ENCODE assay signal across 22 cellular contexts in genomic region chr20:50904067-50904570, GRCh38. TPM values are rescaled to one million over a fixed set of nuclear protein-coding genes. Genes with fewer than 3 reads are reported as not detected.
DNase-seq lines count a peak whose midpoint lies in the region; ATAC-seq, FAIRE-seq and TF ChIP-seq lines count a peak whose summit lies in the region.
"Had no signal": no experiment of that assay in that cellular context is flagged by ENCODE, and none has a peak within 500 bp of the region (broad histone marks: within the 10 kb centered on the region; RNA-seq: fewer than 3 reads in every experiment).

No MANE protein-coding gene starts in this region.

- CTCF ChIA-PET in HepG2 (lab: Yijun Ruan, JAX; ENCODE audit: low intra/inter-chr PET ratio, low total read pairs) (no interaction called here), T-cell (lab: Charles Lee) (no interaction called here)

- H3K27me3 ChIP-seq in HepG2 (ENCODE audit: control insufficient read depth in 1 of 2, insufficient read depth in 2 of 2, low read length in 2 of 2) (no peaks in the 10 kb centered on the region), right lobe of liver (no peaks in the 10 kb centered on the region), lower lobe of right lung (ENCODE audit: low read depth) (no peaks in the 10 kb centered on the region), brain microvascular endothelial cell (replicated peaks) (no peaks in the 10 kb centered on the region)
- H3K27me3 ChIP-seq: gastrocnemius medialis had no signal

- no peaks in the 10 kb centered on the region for H3K27me3 Mint-ChIP-seq in T-cell
- H3K27me3 Mint-ChIP-seq: stimulated activated naive CD8-positive, alpha-beta T cell treated with anti-CD3 and anti-CD28 coated beads, Interleukin-15, Interleukin-2, amounts not matched to agents 100 ng/mL and 50 ng/mL, for 24 hours had no signal

- FAIRE-seq in HepG2 (lab: Jason Lieb, UNC): no peak
- FAIRE-seq: endothelial cell of umbilical vein, urothelium cell line had no signal

- ATAC-seq in HepG2: no peak
- ATAC-seq in right lobe of liver: no peak
- no peak for ATAC-seq in T-cell (replicated peaks in 1 of 4)
- ATAC-seq in lower lobe of right lung: peak; percentile 35 to 64
- ATAC-seq: gastrocnemius medialis had no signal

- H3K36me3 ChIP-seq in HepG2 (replicated peaks in 1 of 2; ENCODE audit: control insufficient read depth in 1 of 2, insufficient read depth in 2 of 2, low read length in 2 of 2) (peaks cover 14 to 60% of the 10 kb centered on the region in 2 experiments), right lobe of liver (peaks cover 0 to 19% (median 7%) of the 10 kb centered on the region in 4 donors), lower lobe of right lung (peaks cover 34% of the 10 kb centered on the region), brain microvascular endothelial cell (replicated peaks) (peaks cover 23% of the 10 kb centered on the region)

- DNase-seq in HepG2 (ENCODE audit: low spot score) (no peak), right lobe of liver (no peak), T-cell (no peak), lower lobe of right lung (no peak), brain microvascular endothelial cell (no peak), DMS114 treated with DMSO at 0.1 percent for 48 hours (lab: John Stamatoyannopoulos, UW; ENCODE audit: unreplicated experiment) (no peak), NAMALWA (ENCODE audit: low spot score) (no peak), NCI-H82 (lab: John Stamatoyannopoulos, UW) (no peak)
- DNase-seq: anterior cingulate cortex, cortex of kidney, gastrocnemius medialis, MV-4-11, NCI-H2029, NCI-H510A treated with DMSO at 0.1 percent for 48 hours, nucleus accumbens, SW 1271 had no signal

- 100% methylated on average over 6 of the region's 6 CpGs for WGBS in HepG2 (ENCODE audit: low lambda C conversion rate)
- WGBS in right lobe of liver (ENCODE audit: insufficient coverage, low coverage, low lambda C conversion rate, missing lambda C conversion rate): 88% methylated on average over 6 of the region's 6 CpGs

- POLR2A ChIA-PET in HepG2 (lab: Yijun Ruan, JAX) (no interaction called here), T-cell (lab: Charles Lee) (no interaction called here)

- in situ Hi-C loops in HepG2 (cut with HindIII; ENCODE audit: extremely low pct_ligation_motif_present, low pct_unique_long_range_greater_than_20kb) (no loop called here), brain microvascular endothelial cell (cut with HindIII; ENCODE audit: low pct_ligation_motif_present, low sequenced_read_pairs) (loop anchor here (25.0 kb wide), 1 partner anchor 92 kb away; no protein-coding TSS in a partner anchor)

- intact Hi-C loops in HepG2 (cut with micrococcal nuclease; ENCODE audit: unreplicated experiment) (no loop called here), right lobe of liver (cut with DNase I) (no loop called here), lower lobe of right lung (cut with DNase I) (no loop called here)

- no peak for TF ChIP-seq EP300 in HepG2 (IDR thresholded peaks at IDR 0.05; ENCODE audit: low read depth in 2 of 2, low read length in 2 of 2)
- no peak for TF ChIP-seq EP300 in HepG2 (CRISPR knock-in tag; IDR thresholded peaks at IDR 0.05; ENCODE audit: borderline replicate concordance)

- H3K4me3 ChIP-seq in HepG2 (replicated peaks in 1 of 3; ENCODE audit: insufficient read depth in 1 of 3, low read depth in 2 of 3, low read length in 3 of 3) (no peak overlapping the region), right lobe of liver (no peak overlapping the region), lower lobe of right lung (no peak overlapping the region), brain microvascular endothelial cell (ENCODE audit: low read depth, low read length) (no peak overlapping the region)
- H3K4me3 ChIP-seq: gastrocnemius medialis, HAP-1 had no signal

- no peaks in the 10 kb centered on the region for H3K9me3 ChIP-seq in HepG2 (ENCODE audit: low read length)
- H3K9me3 ChIP-seq in right lobe of liver: no peaks in the 10 kb centered on the region
- no peaks in the 10 kb centered on the region for H3K9me3 ChIP-seq in lower lobe of right lung
- H3K9me3 ChIP-seq: Caco-2, gastrocnemius medialis, HAP-1 had no signal

- no peaks in the 10 kb centered on the region for H3K4me1 ChIP-seq in HepG2 (ENCODE audit: insufficient read depth, low read length)
- peaks cover 0 to 13% (median 0%) of the 10 kb centered on the region in 4 donors for H3K4me1 ChIP-seq in right lobe of liver
- H3K4me1 ChIP-seq in lower lobe of right lung: peaks cover 44% of the 10 kb centered on the region

- no peak overlapping the region for H3K4me3 Mint-ChIP-seq in T-cell
- H3K4me3 Mint-ChIP-seq: stimulated activated naive CD8-positive, alpha-beta T cell treated with anti-CD3 and anti-CD28 coated beads, Interleukin-15, Interleukin-2, amounts not matched to agents 100 ng/mL and 50 ng/mL, for 24 hours had no signal

- H3K4me2 ChIP-seq in HepG2 (ENCODE audit: low read depth, low read length): no peak overlapping the region

- H3K27ac ChIP-seq in HepG2 (ENCODE audit: extremely low read length, insufficient read depth, low read length) (no peak overlapping the region), right lobe of liver (no peak overlapping the region), lower lobe of right lung (no peak overlapping the region), brain microvascular endothelial cell (no peak overlapping the region)
- H3K27ac ChIP-seq: gastrocnemius medialis, VCaP had no signal

- TF ChIP-seq RAD21 in HepG2 (CRISPR knock-in tag; IDR thresholded peaks at IDR 0.05): no peak

- H3K9me3 Mint-ChIP-seq in T-cell: no peaks in the 10 kb centered on the region
- H3K9me3 Mint-ChIP-seq: stimulated activated naive CD8-positive, alpha-beta T cell treated with anti-CD3 and anti-CD28 coated beads, Interleukin-15, Interleukin-2, amounts not matched to agents 100 ng/mL and 50 ng/mL, for 24 hours had no signal

- peaks cover 61% of the 10 kb centered on the region for H3K79me2 ChIP-seq in HepG2 (ENCODE audit: insufficient read depth, low read length)

- H4K20me1 ChIP-seq in HepG2 (ENCODE audit: insufficient read depth, low read length): peaks cover 29% of the 10 kb centered on the region

- TF ChIP-seq POLR2A in HepG2 (IDR thresholded peaks at IDR 0.05; ENCODE audit: insufficient read depth in 1 of 2, low read depth in 2 of 2, low read length in 2 of 2): no peak
- TF ChIP-seq POLR2A in right lobe of liver (IDR thresholded peaks at IDR 0.05): no peak

- no peak overlapping the region for H2AFZ ChIP-seq in HepG2 (ENCODE audit: low read length)

- peaks cover 29% of the 10 kb centered on the region for H3K36me3 Mint-ChIP-seq in T-cell

- TF ChIP-seq CTCF in HepG2 (CRISPR knock-in tag; IDR thresholded peaks at IDR 0.05) (no peak), right lobe of liver (IDR thresholded peaks at IDR 0.05) (no peak), lower lobe of right lung (IDR thresholded peaks at IDR 0.05) (no peak), brain microvascular endothelial cell (IDR thresholded peaks at IDR 0.05; ENCODE audit: low read depth, low read length, missing control alignments) (no peak)

- BruUV-seq in HepG2 (replicated peaks; lab: Mats Ljungman, UMichigan): no TSS peak

- peaks cover 49 to 64% (median 60%) of the 10 kb centered on the region in 3 donors for H3K4me1 Mint-ChIP-seq in T-cell

- H3K9ac ChIP-seq in HepG2 (ENCODE audit: insufficient read depth, low read depth, low read length): no peak overlapping the region

- H3K27ac Mint-ChIP-seq in T-cell: peak overlapping the region; percentile 43 to 71

RNA-seq across cellular contexts. Expression of gene ADNP, which starts 27.1 kb away (rescaled TPM):
- total RNA-seq in HepG2 (2016; rRNA removed; fragmentation: Illumina TruSeq; extraction: Trizol) (21.5 and 60.7 TPM in 2 replicates), right lobe of liver (10 to 100 TPM; 19.8 to 25.9 (median 23.1) TPM), T-cell (10 to 100 TPM; 57.4 to 66.8 (median 61.7) TPM), lower lobe of right lung (58.3 TPM)
- total RNA-seq in HepG2 (2016; cell fraction: cytosol; rRNA removed; fragmentation: Illumina TruSeq; extraction: Trizol; ENCODE audit: low read depth): 3.6 and 4.4 TPM in 2 replicates
- 17.8 and 59.9 TPM in 2 replicates for total RNA-seq in HepG2 (2016; cell fraction: insoluble cytoplasmic fraction; rRNA removed; fragmentation: Illumina TruSeq; extraction: Trizol)
- 20.1 and 20.5 TPM in 2 replicates for total RNA-seq in HepG2 (2016; cell fraction: membrane; rRNA removed; fragmentation: Illumina TruSeq; extraction: Trizol)
- total RNA-seq in HepG2 (2016; cell fraction: nucleus; rRNA removed; fragmentation: Illumina TruSeq; extraction: Trizol): 51.3 and 55.1 TPM in 2 replicates
- 21.0 and 22.3 TPM in 2 replicates for polyA plus RNA-seq in HepG2 (2011; rRNA removed)
- polyA plus RNA-seq in HepG2 (2011; cell fraction: cytosol; rRNA removed): 11.3 and 19.3 TPM in 2 replicates
- 30.4 and 32.5 TPM in 2 replicates for polyA plus RNA-seq in HepG2 (2011; cell fraction: nucleus; rRNA removed)
- 45.9 and 50.4 TPM in 2 replicates for polyA plus RNA-seq in HepG2 (2012)
- polyA plus RNA-seq in HepG2 (2016; cell fraction: cytosol; fragmentation: Illumina TruSeq; extraction: Trizol; ENCODE audit: low read depth): 2.9 and 3.3 TPM in 2 replicates
- 57.9 and 63.1 TPM in 2 replicates for polyA plus RNA-seq in HepG2 (2016; cell fraction: insoluble cytoplasmic fraction; fragmentation: Illumina TruSeq; extraction: Trizol; ENCODE audit: low read depth)
- 8.8 and 9.4 TPM in 2 replicates for polyA plus RNA-seq in HepG2 (2016; cell fraction: membrane; fragmentation: Illumina TruSeq; extraction: Trizol; ENCODE audit: low read depth)
- polyA plus RNA-seq in HepG2 (2016; cell fraction: nucleus; fragmentation: Illumina TruSeq; extraction: Trizol; ENCODE audit: insufficient read depth, low read depth): 78.5 and 79.2 TPM in 2 replicates
- 22.3 and 32.8 TPM in 2 replicates for polyA minus RNA-seq in HepG2 (2011; rRNA and poly(A)+ RNA removed; ENCODE audit: low replicate concordance)
- 29.7 and 42.9 TPM in 2 replicates for polyA minus RNA-seq in HepG2 (2011; cell fraction: cytosol; rRNA and poly(A)+ RNA removed)
- polyA minus RNA-seq in HepG2 (2011; cell fraction: nucleus; rRNA and poly(A)+ RNA removed): 74.0 and 91.4 TPM in 2 replicates

RNA-seq across cellular contexts. Expression of gene DPM1, which starts 54.2 kb away (rescaled TPM):
- total RNA-seq in HepG2 (2016; rRNA removed; fragmentation: Illumina TruSeq; extraction: Trizol) (161 and 187 TPM in 2 replicates), right lobe of liver (10 to 100 TPM; 16.6 to 40.4 (median 21.2) TPM), T-cell (10 to 100 TPM; 23.1 to 37.6 (median 33.4) TPM), lower lobe of right lung (31.2 TPM)
- total RNA-seq in HepG2 (2016; cell fraction: cytosol; rRNA removed; fragmentation: Illumina TruSeq; extraction: Trizol; ENCODE audit: low read depth): 32.3 and 33.7 TPM in 2 replicates
- total RNA-seq in HepG2 (2016; cell fraction: insoluble cytoplasmic fraction; rRNA removed; fragmentation: Illumina TruSeq; extraction: Trizol): 167 and 188 TPM in 2 replicates
- 30.4 and 39.3 TPM in 2 replicates for total RNA-seq in HepG2 (2016; cell fraction: membrane; rRNA removed; fragmentation: Illumina TruSeq; extraction: Trizol)
- total RNA-seq in HepG2 (2016; cell fraction: nucleus; rRNA removed; fragmentation: Illumina TruSeq; extraction: Trizol): 102 and 109 TPM in 2 replicates
- 75.7 and 83.2 TPM in 2 replicates for polyA plus RNA-seq in HepG2 (2011; rRNA removed)
- polyA plus RNA-seq in HepG2 (2011; cell fraction: cytosol; rRNA removed): 67.0 and 87.1 TPM in 2 replicates
- polyA plus RNA-seq in HepG2 (2011; cell fraction: nucleus; rRNA removed): 40.6 and 43.3 TPM in 2 replicates
- polyA plus RNA-seq in HepG2 (2012): 92.8 and 103 TPM in 2 replicates
- 19.8 and 20.9 TPM in 2 replicates for polyA plus RNA-seq in HepG2 (2016; cell fraction: cytosol; fragmentation: Illumina TruSeq; extraction: Trizol; ENCODE audit: low read depth)
- polyA plus RNA-seq in HepG2 (2016; cell fraction: insoluble cytoplasmic fraction; fragmentation: Illumina TruSeq; extraction: Trizol; ENCODE audit: low read depth): 215 and 249 TPM in 2 replicates
- 27.9 and 30.1 TPM in 2 replicates for polyA plus RNA-seq in HepG2 (2016; cell fraction: membrane; fragmentation: Illumina TruSeq; extraction: Trizol; ENCODE audit: low read depth)
- 177 and 193 TPM in 2 replicates for polyA plus RNA-seq in HepG2 (2016; cell fraction: nucleus; fragmentation: Illumina TruSeq; extraction: Trizol; ENCODE audit: insufficient read depth, low read depth)
- 23.1 and 28.4 TPM in 2 replicates for polyA minus RNA-seq in HepG2 (2011; rRNA and poly(A)+ RNA removed; ENCODE audit: low replicate concordance)
- polyA minus RNA-seq in HepG2 (2011; cell fraction: cytosol; rRNA and poly(A)+ RNA removed): 38.3 and 41.9 TPM in 2 replicates
- polyA minus RNA-seq in HepG2 (2011; cell fraction: nucleus; rRNA and poly(A)+ RNA removed): 49.6 and 51.1 TPM in 2 replicates

RNA-seq across cellular contexts. Expression of gene MOCS3, which starts 54.5 kb away (rescaled TPM):
- total RNA-seq in HepG2 (2016; rRNA removed; fragmentation: Illumina TruSeq; extraction: Trizol) (8.4 and 9.7 TPM in 2 replicates), right lobe of liver (1 to 10 TPM; 2.3 to 3.2 (median 2.7) TPM), T-cell (1 to 10 TPM; 2.6 to 8.3 (median 7.6) TPM), lower lobe of right lung (4.7 TPM)
- 1.2 and 1.3 TPM in 2 replicates for total RNA-seq in HepG2 (2016; cell fraction: cytosol; rRNA removed; fragmentation: Illumina TruSeq; extraction: Trizol; ENCODE audit: low read depth)
- total RNA-seq in HepG2 (2016; cell fraction: insoluble cytoplasmic fraction; rRNA removed; fragmentation: Illumina TruSeq; extraction: Trizol): 7.8 and 8.8 TPM in 2 replicates
- 3.7 and 4.2 TPM in 2 replicates for total RNA-seq in HepG2 (2016; cell fraction: membrane; rRNA removed; fragmentation: Illumina TruSeq; extraction: Trizol)
- total RNA-seq in HepG2 (2016; cell fraction: nucleus; rRNA removed; fragmentation: Illumina TruSeq; extraction: Trizol): 5.4 and 5.7 TPM in 2 replicates
- polyA plus RNA-seq in HepG2 (2011; rRNA removed): 3.7 and 4.1 TPM in 2 replicates
- 4.0 and 4.1 TPM in 2 replicates for polyA plus RNA-seq in HepG2 (2011; cell fraction: cytosol; rRNA removed)
- 2.9 and 3.2 TPM in 2 replicates for polyA plus RNA-seq in HepG2 (2011; cell fraction: nucleus; rRNA removed)
- 2.7 and 3.3 TPM in 2 replicates for polyA plus RNA-seq in HepG2 (2012)
- 0.53 and 0.58 TPM in 2 replicates for polyA plus RNA-seq in HepG2 (2016; cell fraction: cytosol; fragmentation: Illumina TruSeq; extraction: Trizol; ENCODE audit: low read depth)
- polyA plus RNA-seq in HepG2 (2016; cell fraction: insoluble cytoplasmic fraction; fragmentation: Illumina TruSeq; extraction: Trizol; ENCODE audit: low read depth): 7.8 and 8.0 TPM in 2 replicates
- polyA plus RNA-seq in HepG2 (2016; cell fraction: membrane; fragmentation: Illumina TruSeq; extraction: Trizol; ENCODE audit: low read depth): 1.7 and 2.1 TPM in 2 replicates
- 4.3 and 4.4 TPM in 2 replicates for polyA plus RNA-seq in HepG2 (2016; cell fraction: nucleus; fragmentation: Illumina TruSeq; extraction: Trizol; ENCODE audit: insufficient read depth, low read depth)
- 14.6 and 20.7 TPM in 2 replicates for polyA minus RNA-seq in HepG2 (2011; rRNA and poly(A)+ RNA removed; ENCODE audit: low replicate concordance)
- 6.3 and 6.7 TPM in 2 replicates for polyA minus RNA-seq in HepG2 (2011; cell fraction: cytosol; rRNA and poly(A)+ RNA removed)
- 12.4 and 13.6 TPM in 2 replicates for polyA minus RNA-seq in HepG2 (2011; cell fraction: nucleus; rRNA and poly(A)+ RNA removed)

Comparison
In these comparisons a context has a peak if more than half of its experiments do, and no peak if none do; other contexts are left out.
1. ATAC-seq: peak in lower lobe of right lung (2 of 2); none in HepG2 (single experiment), right lobe of liver (0 of 4) and T-cell (0 of 4).